Comparison of ENCODE assay signal across 7 cellular contexts in the genomic region with DNA sequence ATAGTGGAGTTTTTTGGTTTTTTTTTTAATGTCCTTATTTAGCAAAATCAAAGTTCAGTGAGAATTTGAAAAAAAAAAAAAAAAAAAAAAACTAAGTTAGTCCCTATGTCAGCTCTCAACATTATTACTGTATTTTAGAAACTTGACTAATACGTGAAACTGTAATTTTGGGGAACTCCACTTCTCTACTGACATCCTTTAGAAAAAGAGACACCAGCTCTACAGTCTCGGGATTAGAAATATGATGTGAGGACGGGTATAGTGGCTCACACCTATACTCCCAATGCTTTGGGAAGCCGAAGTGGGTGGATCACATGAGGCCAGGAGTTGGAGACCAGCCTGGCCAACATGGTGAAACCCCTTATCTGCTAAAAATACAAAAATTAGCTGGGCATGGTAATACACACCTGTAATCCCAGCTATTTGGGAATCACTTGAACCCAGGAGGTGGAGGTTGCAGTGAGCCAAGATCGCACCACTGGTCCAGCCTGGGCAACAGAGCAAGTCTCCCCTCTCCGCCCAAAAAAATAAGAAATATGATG. TPM values are rescaled to one million over a fixed set of nuclear protein-coding genes. Genes with fewer than 3 reads are reported as not detected.
DNase-seq lines count a peak whose midpoint lies in the region; ATAC-seq and TF ChIP-seq lines count a peak whose summit lies in the region.
"Not testable (repeated sequence)": the region's sequence is repeated elsewhere in the genome, so short reads cannot be mapped to it uniquely, and the experiment has no call there.

No MANE protein-coding gene starts in this region.

- intact Hi-C loops in Calu3 (cut with micrococcal nuclease; ENCODE audit: unreplicated experiment); MCF 10A (cut with micrococcal nuclease); sigmoid colon (cut with DNase I): not testable (repeated sequence)

- not testable (repeated sequence) for H3K9me3 ChIP-seq in sigmoid colon

- H3K9me3 Mint-ChIP-seq in Calu3 (ENCODE audit: low read depth, unreplicated experiment); activated CD8-positive, alpha-beta memory T cell treated with anti-CD3 and anti-CD28 coated beads, Interleukin-2, amount 10 ng/mL, durations not matched to agents 7 days and 5 days (ENCODE audit: low read depth); MCF 10A (ENCODE audit: unreplicated experiment): not testable (repeated sequence)

- H3K27ac ChIP-seq in RWPE1 (peak overlapping the region; percentile 62), sigmoid colon (peak overlapping the region; percentile 38 to 79 (median 44))

- ATAC-seq in HG02852 (IDR thresholded peaks at IDR 0.05; ENCODE audit: unreplicated experiment), result peak; percentile 37
- not testable (repeated sequence) for ATAC-seq in activated CD8-positive, alpha-beta memory T cell treated with anti-CD3 and anti-CD28 coated beads, Interleukin-2, amount 10 ng/mL, durations not matched to agents 7 days and 5 days; left lobe of liver

- peak overlapping the region; percentile 75 for H3K27ac Mint-ChIP-seq in Calu3 (ENCODE audit: unreplicated experiment)
- peak overlapping the region; percentile 88 for H3K27ac Mint-ChIP-seq in activated CD8-positive, alpha-beta memory T cell treated with anti-CD3 and anti-CD28 coated beads, Interleukin-2, amount 10 ng/mL, durations not matched to agents 7 days and 5 days
- H3K27ac Mint-ChIP-seq in MCF 10A (ENCODE audit: low read depth, unreplicated experiment), result peak overlapping the region; percentile 35

- TF ChIP-seq CTCF in Calu3 (IDR thresholded peaks at IDR 0.05; ENCODE audit: unreplicated experiment); RWPE1 (conservative IDR thresholded peaks at IDR 0.05; ENCODE audit: low read depth); MCF 10A (IDR thresholded peaks at IDR 0.05; ENCODE audit: unreplicated experiment); sigmoid colon (IDR thresholded peaks at IDR 0.05): not testable (repeated sequence)

- peaks cover 0 to 33% (median 23%) of the 10 kb centered on the region in 4 donors for H3K4me1 ChIP-seq in sigmoid colon

- peaks cover 7 to 14% (median 12%) of the 10 kb centered on the region in 4 donors for H3K36me3 ChIP-seq in sigmoid colon

- BruUV-seq in Calu3 (replicated peaks; lab: Mats Ljungman, UMichigan); MCF 10A (replicated peaks; lab: Mats Ljungman, UMichigan): not testable (repeated sequence)

- H3K4me3 Mint-ChIP-seq in Calu3 (ENCODE audit: low read depth, unreplicated experiment); MCF 10A (ENCODE audit: unreplicated experiment): not testable (repeated sequence)
- peak overlapping the region; percentile 89 for H3K4me3 Mint-ChIP-seq in activated CD8-positive, alpha-beta memory T cell treated with anti-CD3 and anti-CD28 coated beads, Interleukin-2, amount 10 ng/mL, durations not matched to agents 7 days and 5 days

- peaks cover 60% of the 10 kb centered on the region for H3K36me3 Mint-ChIP-seq in Calu3 (ENCODE audit: insufficient read depth, unreplicated experiment)
- H3K36me3 Mint-ChIP-seq in activated CD8-positive, alpha-beta memory T cell treated with anti-CD3 and anti-CD28 coated beads, Interleukin-2, amount 10 ng/mL, durations not matched to agents 7 days and 5 days, result peaks cover 44% of the 10 kb centered on the region
- H3K36me3 Mint-ChIP-seq in MCF 10A (ENCODE audit: insufficient read depth, unreplicated experiment), result peaks cover 49% of the 10 kb centered on the region

- not testable (repeated sequence) for TF ChIP-seq POLR2A in sigmoid colon (IDR thresholded peaks at IDR 0.05)

- 73 to 78% methylated on average over 6 of the region's 6 CpGs for WGBS in sigmoid colon, 2 donors

- not testable (repeated sequence) for TF ChIP-seq EP300 in sigmoid colon (IDR thresholded peaks at IDR 0.05)

- H3K4me3 ChIP-seq in sigmoid colon, result not testable (repeated sequence)

- H3K4me1 Mint-ChIP-seq in Calu3 (ENCODE audit: low read depth, unreplicated experiment) (peaks cover 84% of the 10 kb centered on the region), MCF 10A (ENCODE audit: insufficient read depth, unreplicated experiment) (peaks cover 34% of the 10 kb centered on the region)
- H3K4me1 Mint-ChIP-seq in activated CD8-positive, alpha-beta memory T cell treated with anti-CD3 and anti-CD28 coated beads, Interleukin-2, amount 10 ng/mL, durations not matched to agents 7 days and 5 days, result peaks cover 62% of the 10 kb centered on the region

- CTCF ChIA-PET in Calu3 (lab: Charles Lee), result not testable (repeated sequence)
- CTCF ChIA-PET in RWPE1 (lab: Yijun Ruan, JAX) (interaction anchor here (0.6 kb wide), 1 partner anchor 152 kb away, joined by 5 read pairs; no protein-coding TSS in a partner anchor), MCF 10A (lab: Yijun Ruan, JAX) (interaction anchor here (0.6 to 0.8 kb wide), 2 partner anchors 330 to 1045 kb away, joined by 3 read pairs; no protein-coding TSS in a partner anchor)
- CTCF ChIA-PET in activated CD8-positive, alpha-beta memory T cell treated with anti-CD3 and anti-CD28 coated beads, Interleukin-2, amount 10 ng/mL, durations not matched to agents 7 days and 5 days (lab: Charles Lee), result interaction anchor here (1.2 kb wide), 1 partner anchor 68 kb away, joined by 3 read pairs; no protein-coding TSS in a partner anchor

- not testable (repeated sequence) for DNase-seq in Calu3; RWPE1 (ENCODE audit: low spot score); MCF 10A (ENCODE audit: unreplicated experiment); sigmoid colon
- peak; percentile 35 for DNase-seq in activated CD8-positive, alpha-beta memory T cell treated with anti-CD3 and anti-CD28 coated beads, Interleukin-2, amount 10 ng/mL, durations not matched to agents 7 days and 5 days
- DNase-seq in left lobe of liver (ENCODE audit: low spot score), result peak; percentile 23

- H3K27me3 Mint-ChIP-seq in Calu3 (ENCODE audit: unreplicated experiment); activated CD8-positive, alpha-beta memory T cell treated with anti-CD3 and anti-CD28 coated beads, Interleukin-2, amount 10 ng/mL, durations not matched to agents 7 days and 5 days; MCF 10A (ENCODE audit: insufficient read depth, unreplicated experiment): not testable (repeated sequence)

- POLR2A ChIA-PET in RWPE1 (lab: Yijun Ruan, JAX; ENCODE audit: low non-redundant PET), result not testable (repeated sequence)
- POLR2A ChIA-PET in MCF 10A (lab: Yijun Ruan, JAX), result interaction anchor here (1.3 to 13.8 kb wide), 2 partner anchors 9 to 38 kb away, joined by 10 to 350 read pairs; a partner anchor contains a TSS

- H3K27me3 ChIP-seq in sigmoid colon, result not testable (repeated sequence)

RNA-seq across cellular contexts. Expression of a gene that starts 8.5 kb away (rescaled TPM):
- total RNA-seq in Calu3 (2022), result 87.3 and 95.6 TPM in 2 replicates
- total RNA-seq in activated CD8-positive, alpha-beta memory T cell treated with anti-CD3 and anti-CD28 coated beads, Interleukin-2, amount 10 ng/mL, durations not matched to agents 7 days and 5 days, result 10 to 100 TPM; 80.2 to 81.9 TPM
- 42.9 and 49.3 TPM in 2 replicates for total RNA-seq in MCF 10A (2022)
- total RNA-seq in left lobe of liver, result 11.1 TPM
- total RNA-seq in sigmoid colon, result 10 to 100 TPM; 11.4 to 20.2 (median 15.9) TPM
- 10 to 100 TPM; 17.6 to 27.0 (median 21.0) TPM for polyA plus RNA-seq in sigmoid colon

Comparison
In these comparisons a context has a peak if more than half of its experiments do, and no peak if none do; other contexts are left out.
1. H3K27ac Mint-ChIP-seq: peak in every context shown above with its lines; median percentile 88 in activated CD8-positive, alpha-beta memory T cell treated with anti-CD3 and anti-CD28 coated beads, Interleukin-2, amount 10 ng/mL, durations not matched to agents 7 days and 5 days; 75 in Calu3; 35 in MCF 10A.